Comparison of ENCODE assay signal across 10 cellular contexts in the genomic region with DNA sequence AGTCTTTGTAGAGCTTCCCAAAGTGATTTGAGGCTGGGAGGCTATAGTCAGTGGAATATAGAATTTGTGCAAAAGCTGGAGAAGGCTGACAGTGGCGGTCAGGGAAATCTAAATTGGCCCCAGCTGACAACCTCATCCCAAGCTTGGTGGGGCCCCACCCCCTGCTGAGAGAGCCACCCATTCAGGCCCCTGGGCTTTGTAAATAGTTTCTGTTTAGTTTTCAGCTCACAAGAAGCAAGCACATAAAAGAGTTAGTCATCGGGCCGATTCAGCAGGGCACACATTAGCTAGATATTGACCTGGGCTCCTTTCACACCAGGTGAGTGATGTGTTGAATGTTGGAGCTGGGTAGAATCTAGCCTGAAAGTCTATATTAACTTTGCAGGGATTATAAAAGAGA.
A peak's percentile ranks its signal among the peaks of the same experiment; 100 is the strongest.
DNase-seq lines count a peak whose midpoint lies in the region; ATAC-seq, FAIRE-seq and TF ChIP-seq lines count a peak whose summit lies in the region.
"Had no signal": no experiment of that assay in that cellular context is flagged by ENCODE, and none has a peak within 500 bp of the region (broad histone marks: within the 10 kb centered on the region; RNA-seq: fewer than 3 reads in every experiment).

No MANE protein-coding gene starts in this region.

- no peaks in the 10 kb centered on the region for H3K27me3 ChIP-seq in RWPE2 (ENCODE audit: insufficient read depth, poor library complexity, severe bottlenecking)
- no peaks in the 10 kb centered on the region for H3K27me3 ChIP-seq in transverse colon

- no peak for FAIRE-seq in D721Med (lab: Jason Lieb, UNC)
- FAIRE-seq: G401.6 had no signal

- CTCF ChIA-PET in activated CD4-positive, alpha-beta memory T cell treated with anti-CD3 and anti-CD28 coated beads, Interleukin-2, amount 10 ng/mL, durations not matched to agents 7 days and 5 days (lab: Charles Lee): no interaction called here

- TF ChIP-seq CTCF in RWPE2 (IDR thresholded peaks at IDR 0.05; ENCODE audit: poor library complexity, severe bottlenecking): no peak
- no peak for TF ChIP-seq CTCF in transverse colon (IDR thresholded peaks at IDR 0.05)
- no peak for TF ChIP-seq CTCF in D721Med (IDR thresholded peaks at IDR 0.05; ENCODE audit: insufficient read depth, missing control alignments)

- no peak for TF ChIP-seq POLR2A in transverse colon (IDR thresholded peaks at IDR 0.05)

- H3K36me3 ChIP-seq in RWPE2 (ENCODE audit: low read depth): no peaks in the 10 kb centered on the region
- no peaks in the 10 kb centered on the region for H3K36me3 ChIP-seq in transverse colon

- no peak overlapping the region for H3K4me3 ChIP-seq in RWPE2 (ENCODE audit: severe bottlenecking)
- H3K4me3 ChIP-seq in transverse colon: no peak overlapping the region

- H3K27ac ChIP-seq in RWPE2 (ENCODE audit: poor library complexity, severe bottlenecking): no peak overlapping the region
- peak overlapping the region in 3 of 4 donors; percentile 20 to 43 (median 39) for H3K27ac ChIP-seq in transverse colon

- H3K4me1 ChIP-seq in RWPE2 (ENCODE audit: insufficient read depth, poor library complexity, severe bottlenecking) (peaks cover 5% of the 10 kb centered on the region), transverse colon (peaks cover 0 to 15% (median 9%) of the 10 kb centered on the region in 4 donors)

- TF ChIP-seq EP300 in transverse colon (IDR thresholded peaks at IDR 0.05; ENCODE audit: low read depth): no peak

- DNase-seq in H4 (ENCODE audit: low spot score): peak; percentile 30
- DNase-seq in RWPE2 (ENCODE audit: low spot score): no peak
- peak; percentile 72 for DNase-seq in islet precursor cell
- DNase-seq in transverse colon: no peak
- DNase-seq in midbrain (lab: John Stamatoyannopoulos, UW): no peak
- DNase-seq in activated CD4-positive, alpha-beta memory T cell treated with anti-CD3 and anti-CD28 coated beads, Interleukin-2, amount 10 ng/mL, durations not matched to agents 7 days and 5 days: no peak
- no peak for DNase-seq in D721Med (ENCODE audit: insufficient read length, low spot score)
- DNase-seq: activated effector memory CD4-positive, alpha-beta T cell treated with anti-CD3 and anti-CD28 coated beads, Interleukin-2, amount 50 U/mL, for 16 hours; stimulated activated CD8-positive, alpha-beta memory T cell treated with anti-CD3 and anti-CD28 coated beads, Interleukin-4, amount 100 ng/mL, for 48 hours had no signal

- H3K27me3 Mint-ChIP-seq in activated CD4-positive, alpha-beta memory T cell treated with anti-CD3 and anti-CD28 coated beads, Interleukin-2, amount 10 ng/mL, durations not matched to agents 7 days and 5 days: peaks cover 5% of the 10 kb centered on the region

- 37 to 50% methylated on average over 2 to 3 of the region's 3 CpGs for WGBS in transverse colon (ENCODE audit: low coverage in 1 of 2), 2 donors

- H3K9me3 ChIP-seq in RWPE2 (ENCODE audit: severe bottlenecking) (no peaks in the 10 kb centered on the region), transverse colon (no peaks in the 10 kb centered on the region)

- in situ Hi-C loops in transverse colon (cut with MboI; ENCODE audit: low pct_ligation_motif_present in 1 of 4, low pct_unique_long_range_greater_than_20kb in 1 of 4, low sequenced_read_pairs in 3 of 4): no loop called here

- ATAC-seq in RWPE2 (ENCODE audit: low read depth): peak; percentile 73

- no peaks in the 10 kb centered on the region for H3K9me3 Mint-ChIP-seq in activated CD4-positive, alpha-beta memory T cell treated with anti-CD3 and anti-CD28 coated beads, Interleukin-2, amount 10 ng/mL, durations not matched to agents 7 days and 5 days

- H3K36me3 Mint-ChIP-seq in activated CD4-positive, alpha-beta memory T cell treated with anti-CD3 and anti-CD28 coated beads, Interleukin-2, amount 10 ng/mL, durations not matched to agents 7 days and 5 days (ENCODE audit: low read depth): no peaks in the 10 kb centered on the region

- H3K4me1 Mint-ChIP-seq in activated CD4-positive, alpha-beta memory T cell treated with anti-CD3 and anti-CD28 coated beads, Interleukin-2, amount 10 ng/mL, durations not matched to agents 7 days and 5 days: no peaks in the 10 kb centered on the region

- intact Hi-C loops in transverse colon (cut with DNase I; ENCODE audit: low total_unique reads): no loop called here

- POLR2A ChIA-PET in activated CD4-positive, alpha-beta memory T cell treated with anti-CD3 and anti-CD28 coated beads, Interleukin-2, amount 10 ng/mL, durations not matched to agents 7 days and 5 days (lab: Charles Lee): interaction anchor here (0.5 kb wide), 1 partner anchor 1359 kb away, joined by 3 read pairs; no protein-coding TSS in a partner anchor

- H3K27ac Mint-ChIP-seq in activated CD4-positive, alpha-beta memory T cell treated with anti-CD3 and anti-CD28 coated beads, Interleukin-2, amount 10 ng/mL, durations not matched to agents 7 days and 5 days: no peak overlapping the region

- no peak overlapping the region for H3K4me3 Mint-ChIP-seq in activated CD4-positive, alpha-beta memory T cell treated with anti-CD3 and anti-CD28 coated beads, Interleukin-2, amount 10 ng/mL, durations not matched to agents 7 days and 5 days

Comparison
In these comparisons a context has a peak if more than half of its experiments do, and no peak if none do; other contexts are left out.
1. DNase-seq: peak in H4 (single experiment) and islet precursor cell (single experiment); none in RWPE2 (single experiment), transverse colon (single experiment), midbrain (single experiment), activated CD4-positive, alpha-beta memory T cell treated with anti-CD3 and anti-CD28 coated beads, Interleukin-2, amount 10 ng/mL, durations not matched to agents 7 days and 5 days (single experiment) and D721Med (single experiment).